Comparison of ENCODE assay signal across 24 cellular contexts in genomic region chr5:148297695-148298094, GRCh38. TPM values are rescaled to one million over a fixed set of nuclear protein-coding genes. Genes with fewer than 3 reads are reported as not detected.
DNase-seq lines count a peak whose midpoint lies in the region; ATAC-seq, FAIRE-seq and TF ChIP-seq lines count a peak whose summit lies in the region.
"Had no signal": no experiment of that assay in that cellular context is flagged by ENCODE, and none has a peak within 500 bp of the region (broad histone marks: within the 10 kb centered on the region; RNA-seq: fewer than 3 reads in every experiment).

No MANE protein-coding gene starts in this region.

- H2BK15ac ChIP-seq in H9 (ENCODE audit: low read depth, low read length) (no peak overlapping the region), H1 (ENCODE audit: low read length) (no peak overlapping the region)

- TF ChIP-seq POLR2A in H1 (IDR thresholded peaks at IDR 0.05; ENCODE audit: control extremely low read depth in 1 of 2, low read depth in 2 of 2, low read length in 2 of 2), result no peak

- H3K18ac ChIP-seq in H9 (ENCODE audit: insufficient read length, low read depth, low read length), result no peak overlapping the region
- H3K18ac ChIP-seq in H1 (ENCODE audit: extremely low read depth, low read length), result no peak overlapping the region

- H2AFZ ChIP-seq in H9 (ENCODE audit: low read length), result no peak overlapping the region
- no peak overlapping the region for H2AFZ ChIP-seq in H1 (ENCODE audit: low read length)

- ATAC-seq in GM21717 (IDR thresholded peaks at IDR 0.05; ENCODE audit: unreplicated experiment), result no peak

- 0 out of 4 replicates have a peak, but pooled peaks of 1 of the 2 experiments have one; percentile 21 for TF ChIP-seq RAD21 in H1 (IDR thresholded peaks at IDR 0.05 in 1 of 2, conservative IDR thresholded peaks at IDR 0.05 in 1 of 2; ENCODE audit: low read depth in 2 of 2, low read length in 2 of 2)

- H3K4ac ChIP-seq in H9 (ENCODE audit: low read depth, low read length), result no peak overlapping the region
- no peak overlapping the region for H3K4ac ChIP-seq in H1 (replicated peaks; ENCODE audit: insufficient read length, low read depth, low read length)

- no peaks in the 10 kb centered on the region for H3K4me1 Mint-ChIP-seq in H9
- H3K4me1 Mint-ChIP-seq in CD8-positive, alpha-beta memory T cell, result peaks cover 0 to 6% (median 5%) of the 10 kb centered on the region in 3 donors

- H3K79me2 ChIP-seq in H9 (ENCODE audit: insufficient read depth, low read length) (no peaks in the 10 kb centered on the region), H1 (ENCODE audit: control insufficient read depth in 1 of 2, insufficient read depth in 2 of 2, low read length in 2 of 2) (no peaks in the 10 kb centered on the region)

- H3K23me2 ChIP-seq in H9 (ENCODE audit: insufficient read length, low read depth, low read length, poor library complexity, severe bottlenecking) (no peaks in the 10 kb centered on the region), H1 (ENCODE audit: low read depth, low read length) (no peaks in the 10 kb centered on the region)

- no peaks in the 10 kb centered on the region for H3K9me3 Mint-ChIP-seq in H9
- no peaks in the 10 kb centered on the region for H3K9me3 Mint-ChIP-seq in CD8-positive, alpha-beta memory T cell

- no peak overlapping the region for H3K14ac ChIP-seq in H9 (ENCODE audit: insufficient read depth, low read length)
- H3K14ac ChIP-seq in H1 (ENCODE audit: insufficient read length), result no peak overlapping the region

- H4K91ac ChIP-seq in H9 (ENCODE audit: insufficient read length, low read depth, low read length) (no peak overlapping the region), H1 (replicated peaks; ENCODE audit: insufficient read length, low read length) (no peak overlapping the region)

- H3K4me3 Mint-ChIP-seq in H9, result no peak overlapping the region
- no peak overlapping the region for H3K4me3 Mint-ChIP-seq in CD8-positive, alpha-beta memory T cell
- H3K4me3 Mint-ChIP-seq: HFFc6 had no signal

- H3K36me3 Mint-ChIP-seq in H9 (ENCODE audit: insufficient read depth in 1 of 3, low read depth in 3 of 3), result no peaks in the 10 kb centered on the region
- no peaks in the 10 kb centered on the region for H3K36me3 Mint-ChIP-seq in CD8-positive, alpha-beta memory T cell

- H3K9me3 ChIP-seq in H9 (ENCODE audit: control insufficient read depth, low read depth, low read length) (no peaks in the 10 kb centered on the region), H1 (ENCODE audit: insufficient read depth in 2 of 2, low read depth in 1 of 2, low read length in 1 of 2) (no peaks in the 10 kb centered on the region)
- H3K9me3 ChIP-seq in CD8-positive, alpha-beta memory T cell (ENCODE audit: low read length), result no peaks in the 10 kb centered on the region
- H3K9me3 ChIP-seq: SK-N-SH had no signal

- no peak overlapping the region for H2AK5ac ChIP-seq in H9 (ENCODE audit: insufficient read length, low read length)
- no peak overlapping the region for H2AK5ac ChIP-seq in H1 (ENCODE audit: low read depth, low read length)

- CTCF ChIA-PET in H1 (lab: Charles Lee; ENCODE audit: partially characterized antibody), result interaction anchor here (0.5 to 2.2 kb wide), 12 partner anchors 9 to 433 kb away, joined by 3 to 10 read pairs (median 4); no protein-coding TSS in a partner anchor
- CTCF ChIA-PET in CD8-positive, alpha-beta memory T cell (lab: Charles Lee), result no interaction called here

- H2BK12ac ChIP-seq in H9 (ENCODE audit: insufficient read length, low read depth, low read length) (no peak overlapping the region), H1 (ENCODE audit: low read depth, low read length) (no peak overlapping the region)

- H3K4me1 ChIP-seq in H9 (ENCODE audit: insufficient read depth, low read length) (no peaks in the 10 kb centered on the region), H1 (replicated peaks in 1 of 4; ENCODE audit: control insufficient read depth in 3 of 4, insufficient read depth in 4 of 4, low read length in 3 of 4) (no peaks in the 10 kb centered on the region)
- H3K4me1 ChIP-seq in CD8-positive, alpha-beta memory T cell (ENCODE audit: insufficient read depth, low read length), result no peaks in the 10 kb centered on the region
- H3K4me1 ChIP-seq: BLaER1 treated with 17β-estradiol and CSF1 and Interleukin-3, amounts not matched to agents 10 nM and 100 nM had no signal

- TF ChIP-seq EP300 in H1 (IDR thresholded peaks at IDR 0.05; ENCODE audit: borderline replicate concordance in 1 of 2, low read depth in 2 of 2, low read length in 2 of 2), result no peak

- WGBS in H9 (ENCODE audit: extremely low coverage, insufficient read length, low lambda C conversion rate), result no CpG with 5 or more reads among the region's 4 CpGs
- 71% methylated on average over 4 of the region's 4 CpGs; no CpG with 5 or more reads in 1 of the 2 experiments for WGBS in H1 (ENCODE audit: extremely low coverage in 1 of 2, insufficient coverage in 1 of 2, insufficient read length in 1 of 2, insufficient replicate concordance in 2 of 2, low coverage in 1 of 2, low lambda C conversion rate in 2 of 2, missing lambda C conversion rate in 1 of 2), 2 experiments

- H2BK20ac ChIP-seq in H9 (ENCODE audit: low read depth, low read length, poor library complexity, severe bottlenecking) (no peak overlapping the region), H1 (ENCODE audit: low read length) (no peak overlapping the region)

- H3K4me2 ChIP-seq in H9 (ENCODE audit: insufficient read depth, insufficient read length, low read length), result no peak overlapping the region
- H3K4me2 ChIP-seq in H1 (ENCODE audit: insufficient read depth in 1 of 2, low read depth in 2 of 2, low read length in 2 of 2), result no peak overlapping the region
- H3K4me2 ChIP-seq: BLaER1 treated with 17β-estradiol and CSF1 and Interleukin-3, amounts not matched to agents 10 nM and 100 nM; SK-N-SH had no signal

- H3K36me3 ChIP-seq in H1 (ENCODE audit: control insufficient read depth in 2 of 4, insufficient read depth in 4 of 4, low read length in 3 of 4), result no peaks in the 10 kb centered on the region
- H3K36me3 ChIP-seq in CD8-positive, alpha-beta memory T cell (ENCODE audit: insufficient read depth, low read length), result no peaks in the 10 kb centered on the region
- H3K36me3 ChIP-seq: BLaER1 treated with 17β-estradiol and CSF1 and Interleukin-3, amounts not matched to agents 10 nM and 100 nM had no signal

- peak; percentile 22; the same call in 1 of the 3 replicates for TF ChIP-seq CTCF in H9 (conservative IDR thresholded peaks at IDR 0.05)
- peak in 2 of 3 experiments; percentile 13 to 15; a peak in 1 of 4 replicates for TF ChIP-seq CTCF in H1 (IDR thresholded peaks at IDR 0.05; ENCODE audit: control extremely low read depth in 1 of 3, insufficient read depth in 1 of 3, low read depth in 1 of 3, low read length in 3 of 3)

- H3K9ac ChIP-seq in H9 (ENCODE audit: extremely low read depth, insufficient read length, low read length), result no peak overlapping the region
- H3K9ac ChIP-seq in H1 (replicated peaks in 1 of 4; ENCODE audit: extremely low read depth in 1 of 4, low read depth in 3 of 4, low read length in 3 of 4), result no peak overlapping the region
- H3K9ac ChIP-seq: BLaER1 treated with 17β-estradiol and CSF1 and Interleukin-3, amounts not matched to agents 10 nM and 100 nM; SK-N-SH had no signal

- H4K8ac ChIP-seq in H9 (replicated peaks; ENCODE audit: insufficient read length, low read depth, low read length) (no peak overlapping the region), H1 (ENCODE audit: extremely low read depth, insufficient read depth, low read length) (no peak overlapping the region)

- H3K56ac ChIP-seq in H9 (ENCODE audit: insufficient read length, low read depth, low read length), result no peak overlapping the region
- H3K56ac ChIP-seq in H1 (replicated peaks; ENCODE audit: insufficient read length, low read depth, low read length), result no peak overlapping the region

- no peaks in the 10 kb centered on the region; the same call in 1 of the 2 replicates for H3K27me3 Mint-ChIP-seq in H9 (ENCODE audit: low read depth)
- no peaks in the 10 kb centered on the region for H3K27me3 Mint-ChIP-seq in CD8-positive, alpha-beta memory T cell

- H3K4me3 ChIP-seq in H1 (ENCODE audit: extremely low read depth in 1 of 4, insufficient read depth in 2 of 4, low read depth in 3 of 4, low read length in 4 of 4), result no peak overlapping the region
- H3K4me3 ChIP-seq in CD8-positive, alpha-beta memory T cell (ENCODE audit: low read length), result no peak overlapping the region
- H3K4me3 ChIP-seq: BLaER1 treated with 17β-estradiol and CSF1 and Interleukin-3, amounts not matched to agents 10 nM and 100 nM had no signal

- H2BK120ac ChIP-seq in H9 (ENCODE audit: low read depth, low read length, poor library complexity, severe bottlenecking), result no peak overlapping the region
- H2BK120ac ChIP-seq in H1 (replicated peaks; ENCODE audit: low read depth, low read length), result no peak overlapping the region

- H3K27me3 ChIP-seq in H9 (ENCODE audit: insufficient read depth, low read length) (no peaks in the 10 kb centered on the region), H1 (replicated peaks in 1 of 4; ENCODE audit: control insufficient read depth in 3 of 4, extremely low read depth in 1 of 4, insufficient read depth in 3 of 4, low read length in 3 of 4) (no peaks in the 10 kb centered on the region)
- H3K27me3 ChIP-seq in CD8-positive, alpha-beta memory T cell (ENCODE audit: insufficient read depth, low read length, poor library complexity, severe bottlenecking), result no peaks in the 10 kb centered on the region
- H3K27me3 ChIP-seq: BLaER1 treated with 17β-estradiol and CSF1 and Interleukin-3, amounts not matched to agents 10 nM and 100 nM had no signal

- H3K27ac Mint-ChIP-seq in H9, result no peak overlapping the region
- no peak overlapping the region for H3K27ac Mint-ChIP-seq in CD8-positive, alpha-beta memory T cell
- H3K27ac Mint-ChIP-seq: HFFc6 had no signal

- POLR2A ChIA-PET in H1 (lab: Charles Lee; ENCODE audit: partially characterized antibody), result interaction anchor here (0.7 to 1.3 kb wide), 2 partner anchors 10 to 85 kb away, joined by 3 to 4 read pairs; no protein-coding TSS in a partner anchor
- POLR2A ChIA-PET in CD8-positive, alpha-beta memory T cell (lab: Charles Lee), result no interaction called here

- no peak for FAIRE-seq in H1 (lab: Jason Lieb, UNC)
- FAIRE-seq: HTR-8/SVneo had no signal

- H2BK5ac ChIP-seq in H9 (ENCODE audit: insufficient read length, low read length), result no peak overlapping the region
- no peak overlapping the region for H2BK5ac ChIP-seq in H1 (ENCODE audit: low read depth, low read length)

- H4K20me1 ChIP-seq in H9 (ENCODE audit: control insufficient read depth, insufficient read depth, insufficient read length) (no peaks in the 10 kb centered on the region), H1 (replicated peaks in 1 of 2; ENCODE audit: control insufficient read depth in 1 of 2, insufficient read depth in 2 of 2, low read length in 2 of 2) (no peaks in the 10 kb centered on the region)
- H4K20me1 ChIP-seq: BLaER1 treated with 17β-estradiol and CSF1 and Interleukin-3, amounts not matched to agents 10 nM and 100 nM had no signal

- H3K27ac ChIP-seq in H9 (ENCODE audit: insufficient read length, low read depth, low read length) (no peak overlapping the region), H1 (ENCODE audit: low read depth, low read length) (no peak overlapping the region)
- H3K27ac ChIP-seq in CD8-positive, alpha-beta memory T cell (ENCODE audit: low read depth, low read length), result no peak overlapping the region
- H3K27ac ChIP-seq: BLaER1 treated with 17β-estradiol and CSF1 and Interleukin-3, amounts not matched to agents 10 nM and 100 nM; RWPE1 had no signal

- H3K23ac ChIP-seq in H9 (ENCODE audit: insufficient read length, low read depth, low read length), result no peak overlapping the region
- no peak overlapping the region for H3K23ac ChIP-seq in H1 (ENCODE audit: insufficient read length)

- no peak overlapping the region for H3T11ph ChIP-seq in H9 (ENCODE audit: low read length)

- DNase-seq in H9 (no peak), RPMI7951 (ENCODE audit: low read depth) (peak; percentile 6), H1 (ENCODE audit: low read depth in 1 of 2, low spot score in 2 of 2) (no peak), islet precursor cell (peak; percentile 55), superior temporal gyrus (ENCODE audit: extremely low spot score) (no peak), NCI-H2107 (lab: John Stamatoyannopoulos, UW) (no peak)
- no peak for DNase-seq in CD8-positive, alpha-beta memory T cell
- DNase-seq: ACHN, GF-D8, H7, HFFc6, KG1, NCI-H1417, NCI-H1694 treated with DMSO at 0.1 percent for 48 hours, NCI-H2081 treated with DMSO at 0.1 percent for 48 hours, NCI-H446 treated with DMSO at 0.1 percent for 48 hours, NCI-H526 treated with DMSO at 0.1 percent for 48 hours, SHP77 treated with DMSO at 0.1 percent for 48 hours, SK-N-SH had no signal

- H4K5ac ChIP-seq in H9 (ENCODE audit: insufficient read length, low read depth, low read length), result no peak overlapping the region
- no peak overlapping the region for H4K5ac ChIP-seq in H1 (ENCODE audit: insufficient read length, low read depth, low read length)

- H3K79me1 ChIP-seq in H9 (ENCODE audit: insufficient read depth, low read depth, low read length, poor library complexity, severe bottlenecking), result no peaks in the 10 kb centered on the region
- H3K79me1 ChIP-seq in H1 (ENCODE audit: low read depth, low read length), result no peaks in the 10 kb centered on the region

RNA-seq across cellular contexts. Expression of gene SPINK7, which starts 14.5 kb away (rescaled TPM):
- not detected in 2 replicates for total RNA-seq in H9 (2021)
- not detected in 2 replicates for total RNA-seq in RPMI7951 (2014; rRNA removed; shearing (Covaris generic))
- total RNA-seq in H1 (2021; fragmentation: NEBNext Ultra II Directional; extraction: Animal tissue kit (Norgen Biotek cat#: 25700)), result not detected in 2 replicates
- polyA plus RNA-seq in H1 (2011; rRNA removed), result not detected in 2 replicates
- polyA plus RNA-seq in H1 (2011; cell fraction: cytosol; rRNA removed), result not detected
- polyA plus RNA-seq in H1 (2011; cell fraction: nucleus; rRNA removed), result not detected
- polyA plus RNA-seq in H1 (2012, experiment 1 of 2), result not detected in 4 replicates
- polyA plus RNA-seq in H1 (2012, experiment 2 of 2), result not detected
- not detected for polyA plus RNA-seq in H1 (2013, experiment 1 of 2)
- not detected for polyA plus RNA-seq in H1 (2013, experiment 2 of 2)
- not detected in 2 replicates for polyA minus RNA-seq in H1 (2011; rRNA and poly(A)+ RNA removed)
- not detected for polyA minus RNA-seq in H1 (2011; cell fraction: cytosol; rRNA and poly(A)+ RNA removed)
- polyA minus RNA-seq in H1 (2011; cell fraction: nucleus; rRNA and poly(A)+ RNA removed), result not detected
- total RNA-seq in CD8-positive, alpha-beta memory T cell, result not detected
- polyA plus RNA-seq in CD8-positive, alpha-beta memory T cell, result not detected
- total RNA-seq: Daoy, H7, HFFc6 had no signal
- polyA plus RNA-seq: SK-N-SH had no signal

RNA-seq across cellular contexts. Expression of gene SPINK13, which starts 29.1 kb away (rescaled TPM):
- not detected in 2 replicates for total RNA-seq in H9 (2021)
- not detected in 2 replicates for total RNA-seq in RPMI7951 (2014; rRNA removed; shearing (Covaris generic))
- total RNA-seq in H1 (2021; fragmentation: NEBNext Ultra II Directional; extraction: Animal tissue kit (Norgen Biotek cat#: 25700)), result not detected in 2 replicates
- not detected in 2 replicates for polyA plus RNA-seq in H1 (2011; rRNA removed)
- polyA plus RNA-seq in H1 (2011; cell fraction: cytosol; rRNA removed), result not detected
- polyA plus RNA-seq in H1 (2011; cell fraction: nucleus; rRNA removed), result not detected
- polyA plus RNA-seq in H1 (2012, experiment 1 of 2), result not detected in 4 replicates
- polyA plus RNA-seq in H1 (2012, experiment 2 of 2), result not detected
- polyA plus RNA-seq in H1 (2013, experiment 1 of 2), result not detected
- 0.09 TPM for polyA plus RNA-seq in H1 (2013, experiment 2 of 2)
- not detected in 2 replicates for polyA minus RNA-seq in H1 (2011; rRNA and poly(A)+ RNA removed)
- not detected for polyA minus RNA-seq in H1 (2011; cell fraction: cytosol; rRNA and poly(A)+ RNA removed)
- polyA minus RNA-seq in H1 (2011; cell fraction: nucleus; rRNA and poly(A)+ RNA removed), result not detected
- not detected for total RNA-seq in CD8-positive, alpha-beta memory T cell
- polyA plus RNA-seq in CD8-positive, alpha-beta memory T cell, result not detected
- total RNA-seq: Daoy, H7, HFFc6 had no signal
- polyA plus RNA-seq: SK-N-SH had no signal

RNA-seq across cellular contexts. Expression of gene SPINK9, which starts 37.7 kb away (rescaled TPM):
- total RNA-seq in H9 (2021), result not detected in 2 replicates
- not detected in 2 replicates for total RNA-seq in RPMI7951 (2014; rRNA removed; shearing (Covaris generic))
- total RNA-seq in H1 (2021; fragmentation: NEBNext Ultra II Directional; extraction: Animal tissue kit (Norgen Biotek cat#: 25700)), result not detected in 2 replicates
- polyA plus RNA-seq in H1 (2011; rRNA removed), result not detected in 2 replicates
- not detected for polyA plus RNA-seq in H1 (2011; cell fraction: cytosol; rRNA removed)
- polyA plus RNA-seq in H1 (2011; cell fraction: nucleus; rRNA removed), result not detected
- not detected in 4 replicates for polyA plus RNA-seq in H1 (2012, experiment 1 of 2)
- not detected for polyA plus RNA-seq in H1 (2012, experiment 2 of 2)
- not detected for polyA plus RNA-seq in H1 (2013, experiment 1 of 2)
- not detected for polyA plus RNA-seq in H1 (2013, experiment 2 of 2)
- not detected in 2 replicates for polyA minus RNA-seq in H1 (2011; rRNA and poly(A)+ RNA removed)
- not detected for polyA minus RNA-seq in H1 (2011; cell fraction: cytosol; rRNA and poly(A)+ RNA removed)
- not detected for polyA minus RNA-seq in H1 (2011; cell fraction: nucleus; rRNA and poly(A)+ RNA removed)
- not detected for total RNA-seq in CD8-positive, alpha-beta memory T cell
- polyA plus RNA-seq in CD8-positive, alpha-beta memory T cell, result not detected
- total RNA-seq: Daoy, H7, HFFc6 had no signal
- polyA plus RNA-seq: SK-N-SH had no signal

RNA-seq across cellular contexts. Expression of gene MARCOL, which starts 59.4 kb away (rescaled TPM):
- not detected in 2 replicates for total RNA-seq in H9 (2021)
- total RNA-seq in RPMI7951 (2014; rRNA removed; shearing (Covaris generic)), result not detected in 2 replicates
- total RNA-seq in H1 (2021; fragmentation: NEBNext Ultra II Directional; extraction: Animal tissue kit (Norgen Biotek cat#: 25700)), result not detected in 2 replicates
- not detected in 2 replicates for polyA plus RNA-seq in H1 (2011; rRNA removed)
- not detected for polyA plus RNA-seq in H1 (2011; cell fraction: cytosol; rRNA removed)
- not detected for polyA plus RNA-seq in H1 (2011; cell fraction: nucleus; rRNA removed)
- not detected in 4 replicates for polyA plus RNA-seq in H1 (2012, experiment 1 of 2)
- not detected for polyA plus RNA-seq in H1 (2012, experiment 2 of 2)
- not detected for polyA plus RNA-seq in H1 (2013, experiment 1 of 2)
- not detected for polyA plus RNA-seq in H1 (2013, experiment 2 of 2)
- polyA minus RNA-seq in H1 (2011; rRNA and poly(A)+ RNA removed), result not detected in 2 replicates
- not detected for polyA minus RNA-seq in H1 (2011; cell fraction: cytosol; rRNA and poly(A)+ RNA removed)
- polyA minus RNA-seq in H1 (2011; cell fraction: nucleus; rRNA and poly(A)+ RNA removed), result not detected
- total RNA-seq in CD8-positive, alpha-beta memory T cell, result not detected
- not detected for polyA plus RNA-seq in CD8-positive, alpha-beta memory T cell
- total RNA-seq: Daoy, H7, HFFc6 had no signal
- polyA plus RNA-seq: SK-N-SH had no signal

Comparison
In these comparisons a context has a peak if more than half of its experiments do, and no peak if none do; other contexts are left out.
1. DNase-seq: peak in RPMI7951 (single experiment) and islet precursor cell (single experiment); none in H9 (single experiment), H1 (0 of 2), superior temporal gyrus (single experiment), CD8-positive, alpha-beta memory T cell (0 of 5) and NCI-H2107 (single experiment).